10 cellular contexts compared by ENCODE assay signal in the genomic region with DNA sequence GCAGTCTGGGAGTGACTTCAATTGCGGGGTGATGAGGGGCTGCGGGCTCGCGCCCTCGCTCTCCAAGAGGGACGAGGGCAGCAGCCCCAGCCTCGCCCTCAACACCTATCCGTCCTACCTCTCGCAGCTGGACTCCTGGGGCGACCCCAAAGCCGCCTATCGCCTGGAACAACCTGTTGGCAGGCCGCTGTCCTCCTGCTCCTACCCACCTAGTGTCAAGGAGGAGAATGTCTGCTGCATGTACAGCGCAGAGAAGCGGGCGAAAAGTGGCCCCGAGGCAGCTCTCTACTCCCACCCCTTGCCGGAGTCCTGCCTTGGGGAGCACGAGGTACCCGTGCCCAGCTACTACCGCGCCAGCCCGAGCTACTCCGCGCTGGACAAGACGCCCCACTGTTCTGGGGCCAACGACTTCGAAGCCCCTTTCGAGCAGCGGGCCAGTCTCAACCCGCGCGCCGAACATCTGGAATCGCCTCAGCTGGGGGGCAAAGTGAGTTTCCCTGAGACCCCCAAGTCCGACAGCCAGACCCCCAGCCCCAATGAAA. TPM values are rescaled to one million over a fixed set of nuclear protein-coding genes. Genes with fewer than 3 reads are reported as not detected.
DNase-seq lines count a peak whose midpoint lies in the region; ATAC-seq lines count a peak whose summit lies in the region.
"Had no signal": no experiment of that assay in that cellular context is flagged by ENCODE, and none has a peak within 500 bp of the region (broad histone marks: within the 10 kb centered on the region; RNA-seq: fewer than 3 reads in every experiment).

No MANE protein-coding gene starts in this region.

- H3K4me3 ChIP-seq in SJSA1 (peak overlapping the region; percentile 51), iPS-15b (ENCODE audit: low read depth, low read length) (peak overlapping the region; percentile 26), subcutaneous abdominal adipose tissue (ENCODE audit: low read depth in 1 of 5, low read length in 5 of 5) (peak overlapping the region; percentile 57 to 74 (median 71))
- H3K4me3 ChIP-seq: BLaER1 had no signal

- peak overlapping the region; percentile 73 for H3K27ac Mint-ChIP-seq in activated CD4-positive, alpha-beta T cell treated with anti-CD3 and anti-CD28 coated beads, Interleukin-2, amount 10 ng/mL, durations not matched to agents 7 days and 5 days

- H3K4me1 ChIP-seq in SJSA1 (replicated peaks) (peaks cover 42% of the 10 kb centered on the region), iPS-15b (ENCODE audit: control insufficient read depth, insufficient read depth, low read length) (no peaks in the 10 kb centered on the region), subcutaneous abdominal adipose tissue (ENCODE audit: control insufficient read depth in 5 of 5, insufficient read depth in 5 of 5, low read length in 5 of 5) (peaks cover 7 to 59% (median 48%) of the 10 kb centered on the region in 5 donors)
- H3K4me1 ChIP-seq: BLaER1 had no signal

- H3K9me3 Mint-ChIP-seq in activated CD4-positive, alpha-beta T cell treated with anti-CD3 and anti-CD28 coated beads, Interleukin-2, amount 10 ng/mL, durations not matched to agents 7 days and 5 days = no peaks in the 10 kb centered on the region

- no peak overlapping the region for H3K9ac ChIP-seq in iPS-15b (ENCODE audit: low read depth, low read length)
- peak overlapping the region in 4 of 5 donors; percentile 56 to 79 (median 68) for H3K9ac ChIP-seq in subcutaneous abdominal adipose tissue (ENCODE audit: low read length in 5 of 5)
- H3K9ac ChIP-seq: BLaER1 had no signal

- H3K27me3 Mint-ChIP-seq in activated CD4-positive, alpha-beta T cell treated with anti-CD3 and anti-CD28 coated beads, Interleukin-2, amount 10 ng/mL, durations not matched to agents 7 days and 5 days = peaks cover 96% of the 10 kb centered on the region

- ATAC-seq in HG02763 (IDR thresholded peaks at IDR 0.05; ENCODE audit: unreplicated experiment) = no peak

- CTCF ChIA-PET in activated CD4-positive, alpha-beta T cell treated with anti-CD3 and anti-CD28 coated beads, Interleukin-2, amount 10 ng/mL, durations not matched to agents 7 days and 5 days (lab: Charles Lee) = interaction anchor here (0.6 to 4.0 kb wide), 18 partner anchors 8 to 547 kb away, joined by 3 to 20 read pairs (median 4); partner anchors contain the start of genes HOXC12 and HOXC5

- H3K27me3 ChIP-seq in SJSA1 (replicated peaks) (no peaks in the 10 kb centered on the region), iPS-15b (ENCODE audit: control insufficient read depth, insufficient read depth, low read length) (peaks cover 96% of the 10 kb centered on the region), subcutaneous abdominal adipose tissue (ENCODE audit: control insufficient read depth in 5 of 5, insufficient read depth in 4 of 5, low read length in 5 of 5) (peaks cover 0 to 63% (median 40%) of the 10 kb centered on the region in 5 donors)

- H3K4me3 Mint-ChIP-seq in activated CD4-positive, alpha-beta T cell treated with anti-CD3 and anti-CD28 coated beads, Interleukin-2, amount 10 ng/mL, durations not matched to agents 7 days and 5 days = peak overlapping the region; percentile 54

- H3K36me3 Mint-ChIP-seq in activated CD4-positive, alpha-beta T cell treated with anti-CD3 and anti-CD28 coated beads, Interleukin-2, amount 10 ng/mL, durations not matched to agents 7 days and 5 days (ENCODE audit: low read depth) = no peaks in the 10 kb centered on the region

- H3K9me3 ChIP-seq in SJSA1 (replicated peaks) = no peaks in the 10 kb centered on the region
- no peaks in the 10 kb centered on the region for H3K9me3 ChIP-seq in iPS-15b (ENCODE audit: control insufficient read depth, insufficient read depth, low read length)
- no peaks in the 10 kb centered on the region for H3K9me3 ChIP-seq in subcutaneous abdominal adipose tissue (ENCODE audit: control insufficient read depth in 5 of 5, low read length in 5 of 5)

- POLR2A ChIA-PET in activated CD4-positive, alpha-beta T cell treated with anti-CD3 and anti-CD28 coated beads, Interleukin-2, amount 10 ng/mL, durations not matched to agents 7 days and 5 days (lab: Charles Lee) = no interaction called here

- H3K36me3 ChIP-seq in SJSA1 = peaks cover 7% of the 10 kb centered on the region; the same call in 1 of the 2 replicates
- H3K36me3 ChIP-seq in iPS-15b (ENCODE audit: control insufficient read depth, insufficient read depth, low read length) = no peaks in the 10 kb centered on the region
- no peaks in the 10 kb centered on the region for H3K36me3 ChIP-seq in subcutaneous abdominal adipose tissue (ENCODE audit: control insufficient read depth in 5 of 5, insufficient read depth in 5 of 5, low read length in 5 of 5)
- H3K36me3 ChIP-seq: BLaER1 had no signal

- H3K4me1 Mint-ChIP-seq in activated CD4-positive, alpha-beta T cell treated with anti-CD3 and anti-CD28 coated beads, Interleukin-2, amount 10 ng/mL, durations not matched to agents 7 days and 5 days = peaks cover 35% of the 10 kb centered on the region

- no peak for DNase-seq in activated CD4-positive, alpha-beta T cell treated with anti-CD3 and anti-CD28 coated beads, Interleukin-2, amount 10 ng/mL, durations not matched to agents 7 days and 5 days
- DNase-seq in activated CD4-positive, alpha-beta T cell treated with anti-CD3 and anti-CD28 coated beads, Interleukin-2, amount 50 U/mL, for 4 hours = no peak
- DNase-seq in SJSA1 (ENCODE audit: low read depth in 1 of 2, low spot score in 2 of 2) (peak in 1 of 2 experiments; percentile 87), NCI-H748 (lab: John Stamatoyannopoulos, UW; ENCODE audit: unreplicated experiment) (no peak), C1 segment of cervical spinal cord (lab: John Stamatoyannopoulos, UW) (no peak)

- H3K27ac ChIP-seq in SJSA1 = peak overlapping the region; percentile 63
- H3K27ac ChIP-seq in subcutaneous abdominal adipose tissue (ENCODE audit: low read depth, low read length) = peak overlapping the region; percentile 78
- H3K27ac ChIP-seq: BLaER1, epithelial cell of prostate had no signal

RNA-seq across cellular contexts. Expression of gene HOXC10, which starts 0.5 kb away (rescaled TPM):
- not detected for total RNA-seq in activated CD4-positive, alpha-beta T cell treated with anti-CD3 and anti-CD28 coated beads, Interleukin-2, amount 10 ng/mL, durations not matched to agents 7 days and 5 days
- 3.2 and 7.5 TPM in 2 replicates for total RNA-seq in SJSA1 (2014; rRNA removed; shearing (Covaris generic))

RNA-seq across cellular contexts. Expression of gene HOTAIR, which starts 10.7 kb away (rescaled TPM):
- total RNA-seq in activated CD4-positive, alpha-beta T cell treated with anti-CD3 and anti-CD28 coated beads, Interleukin-2, amount 10 ng/mL, durations not matched to agents 7 days and 5 days = not detected
- 11.1 and 13.5 TPM in 2 replicates for total RNA-seq in SJSA1 (2014; rRNA removed; shearing (Covaris generic))

RNA-seq across cellular contexts. Expression of gene HOXC11, which starts 12.5 kb away (rescaled TPM):
- not detected for total RNA-seq in activated CD4-positive, alpha-beta T cell treated with anti-CD3 and anti-CD28 coated beads, Interleukin-2, amount 10 ng/mL, durations not matched to agents 7 days and 5 days
- total RNA-seq in SJSA1 (2014; rRNA removed; shearing (Covaris generic)) = 4.3 and 4.6 TPM in 2 replicates

RNA-seq across cellular contexts. Expression of gene HOXC9, which starts 14.5 kb away (rescaled TPM):
- total RNA-seq in activated CD4-positive, alpha-beta T cell treated with anti-CD3 and anti-CD28 coated beads, Interleukin-2, amount 10 ng/mL, durations not matched to agents 7 days and 5 days = not detected
- total RNA-seq in SJSA1 (2014; rRNA removed; shearing (Covaris generic)) = 9.6 and 14.2 TPM in 2 replicates

RNA-seq across cellular contexts. Expression of gene HOXC8, which starts 23.4 kb away (rescaled TPM):
- total RNA-seq in activated CD4-positive, alpha-beta T cell treated with anti-CD3 and anti-CD28 coated beads, Interleukin-2, amount 10 ng/mL, durations not matched to agents 7 days and 5 days = not detected
- total RNA-seq in SJSA1 (2014; rRNA removed; shearing (Covaris generic)) = 0.19 and 1.3 TPM in 2 replicates

Comparison
In these comparisons a context has a peak if more than half of its experiments do, and no peak if none do; other contexts are left out.
1. RNA of gene HOTAIR, which starts 10.7 kb away (total RNA-seq): 11.1 to 13.5 TPM in SJSA1; not detected in activated CD4-positive, alpha-beta T cell treated with anti-CD3 and anti-CD28 coated beads, Interleukin-2, amount 10 ng/mL, durations not matched to agents 7 days and 5 days; every median in the first group is over 10 times any median in the second.
2. Peak in every context shown above with its lines, with median percentiles within 50 percentile points of each other: H3K4me3 ChIP-seq.